21 cellular contexts compared by ENCODE assay signal in the genomic region with DNA sequence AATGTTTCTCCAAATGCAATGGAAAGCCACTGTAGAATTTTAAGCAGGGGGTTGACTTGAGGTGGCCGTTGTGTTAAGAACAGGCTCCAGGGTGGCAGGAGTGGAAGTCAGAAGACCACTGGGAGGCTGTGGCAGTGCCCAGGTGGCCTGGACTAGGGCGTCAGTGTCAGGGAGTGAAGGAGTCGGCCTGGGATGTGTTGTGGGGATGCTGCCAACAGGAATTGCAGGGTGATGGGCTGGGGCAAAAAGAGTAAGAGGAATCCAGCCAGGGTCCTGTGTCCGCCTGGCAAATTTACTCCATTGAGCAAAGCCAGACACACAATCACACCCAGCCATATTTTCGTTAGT.
"Had no signal": no experiment of that assay in that cellular context is flagged by ENCODE, and none has a peak within 500 bp of the region (broad histone marks: within the 10 kb centered on the region; RNA-seq: fewer than 3 reads in every experiment).

No MANE protein-coding gene starts in this region.

- DNase-seq: cortex of kidney; dorsolateral prefrontal cortex; effector CD8-positive, alpha-beta T cell; gastrocnemius medialis; left ventricle myocardium inferior; lower lobe of right lung; midbrain; psoas muscle; retina; stimulated activated CD4-positive, alpha-beta T cell treated with anti-CD3 and anti-CD28 coated beads, Interleukin-4, amount 100 ng/mL, for 1 hour; stimulated activated CD8-positive, alpha-beta memory T cell treated with anti-CD3 and anti-CD28 coated beads, Interleukin-4, amount 100 ng/mL, for 48 hours; tibial artery had no signal

- H3K4me3 Mint-ChIP-seq: memory B cell; natural killer cell treated with Interleukin-12 subunit alpha and Interleukin-12 subunit beta and Interleukin-15 and Interleukin-18, amount 100 ng/mL, for 72 hours; stimulated activated memory B cell treated with anti-CD40 and anti-IgM and Interleukin-4, amounts not matched to agents 10 μg/mL and 1 μg/mL and 100 μg/mL, for 72 hours; stimulated activated naive CD8-positive, alpha-beta T cell treated with anti-CD3 and anti-CD28 coated beads, Interleukin-15, Interleukin-2, amounts not matched to agents 100 ng/mL and 50 ng/mL, for 24 hours had no signal

- H3K27me3 ChIP-seq: gastrocnemius medialis, right lobe of liver, upper lobe of right lung, vagina had no signal

- H3K4me1 Mint-ChIP-seq: memory B cell; stimulated activated memory B cell treated with anti-CD40 and anti-IgM and Interleukin-4, amounts not matched to agents 10 μg/mL and 1 μg/mL and 100 μg/mL, for 72 hours had no signal

- H3K27ac ChIP-seq: dorsolateral prefrontal cortex, gastrocnemius medialis, left ventricle myocardium inferior, lower lobe of right lung, parathyroid adenoma, psoas muscle, tibial artery, upper lobe of right lung, vagina had no signal

- ATAC-seq: gastrocnemius medialis; lower lobe of right lung; natural killer cell treated with Interleukin-12 subunit alpha and Interleukin-12 subunit beta and Interleukin-15 and Interleukin-18, amount 100 ng/mL, for 72 hours; psoas muscle; stimulated activated memory B cell treated with anti-CD40 and anti-IgM and Interleukin-4, amounts not matched to agents 10 μg/mL and 1 μg/mL and 100 μg/mL, for 72 hours; upper lobe of right lung had no signal

- H3K9me3 ChIP-seq: gastrocnemius medialis, left ventricle myocardium inferior, lower lobe of right lung, psoas muscle, right lobe of liver, tibial artery, upper lobe of right lung, vagina had no signal

- H3K36me3 ChIP-seq: gastrocnemius medialis, left ventricle myocardium inferior, lower lobe of right lung, right lobe of liver, tibial artery, upper lobe of right lung, vagina had no signal

- H3K27me3 Mint-ChIP-seq: stimulated activated naive CD8-positive, alpha-beta T cell treated with anti-CD3 and anti-CD28 coated beads, Interleukin-15, Interleukin-2, amounts not matched to agents 100 ng/mL and 50 ng/mL, for 24 hours had no signal

- H3K4me1 ChIP-seq: gastrocnemius medialis, left ventricle myocardium inferior, lower lobe of right lung, parathyroid adenoma, psoas muscle, tibial artery, upper lobe of right lung, vagina had no signal

- H3K9me3 Mint-ChIP-seq: memory B cell; natural killer cell treated with Interleukin-12 subunit alpha and Interleukin-12 subunit beta and Interleukin-15 and Interleukin-18, amount 100 ng/mL, for 72 hours; stimulated activated naive CD8-positive, alpha-beta T cell treated with anti-CD3 and anti-CD28 coated beads, Interleukin-15, Interleukin-2, amounts not matched to agents 100 ng/mL and 50 ng/mL, for 24 hours had no signal

- H3K9ac ChIP-seq: parathyroid adenoma had no signal

- H3K27ac Mint-ChIP-seq: memory B cell; natural killer cell treated with Interleukin-12 subunit alpha and Interleukin-12 subunit beta and Interleukin-15 and Interleukin-18, amount 100 ng/mL, for 72 hours; stimulated activated memory B cell treated with anti-CD40 and anti-IgM and Interleukin-4, amounts not matched to agents 10 μg/mL and 1 μg/mL and 100 μg/mL, for 72 hours; stimulated activated naive CD8-positive, alpha-beta T cell treated with anti-CD3 and anti-CD28 coated beads, Interleukin-15, Interleukin-2, amounts not matched to agents 100 ng/mL and 50 ng/mL, for 24 hours had no signal

- H3K79me2 ChIP-seq: parathyroid adenoma had no signal

- FAIRE-seq: keratinocyte had no signal

- H3K4me3 ChIP-seq: dorsolateral prefrontal cortex, gastrocnemius medialis, left ventricle myocardium inferior, lower lobe of right lung, psoas muscle, right lobe of liver, tibial artery, upper lobe of right lung, vagina had no signal

- H2AFZ ChIP-seq: parathyroid adenoma had no signal

- H3K36me3 Mint-ChIP-seq: natural killer cell treated with Interleukin-12 subunit alpha and Interleukin-12 subunit beta and Interleukin-15 and Interleukin-18, amount 100 ng/mL, for 72 hours; stimulated activated memory B cell treated with anti-CD40 and anti-IgM and Interleukin-4, amounts not matched to agents 10 μg/mL and 1 μg/mL and 100 μg/mL, for 72 hours had no signal
